In the genomic region with DNA sequence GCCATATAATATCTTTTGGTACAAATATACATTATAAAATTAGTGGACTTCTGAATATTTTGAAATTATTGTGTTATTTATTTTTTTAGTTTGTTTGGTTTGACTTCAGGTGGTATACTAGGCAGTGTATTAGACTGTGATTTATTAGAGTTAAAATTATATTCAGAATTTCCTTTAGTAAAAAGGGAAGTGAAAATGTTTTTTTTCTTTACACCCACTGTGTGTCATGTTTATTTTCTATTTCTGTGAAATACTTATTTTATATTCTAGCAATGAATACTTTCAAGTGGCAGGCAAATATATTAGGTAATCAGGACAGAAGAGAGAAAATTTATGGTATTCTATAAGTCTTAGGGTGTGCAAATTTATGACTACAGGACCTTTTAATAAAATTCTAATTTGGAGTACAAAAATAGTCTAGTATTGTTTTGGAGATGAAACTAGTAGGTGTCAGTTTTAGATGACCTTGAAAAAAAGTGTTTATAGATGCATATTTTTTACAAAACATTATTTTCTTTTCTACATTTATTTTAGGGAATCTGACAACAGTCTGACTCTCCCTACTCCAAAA, we compare ENCODE assay signal across 1 cellular context.
TF ChIP-seq lines count a peak whose summit lies in the region.

No MANE protein-coding gene starts in this region.

TF ChIP-seq in GM12878, 131 proteins besides CTCF, POLR2A, EP300 and RAD21 (continued from another document):
- TF ChIP-seq, protein P1, sequence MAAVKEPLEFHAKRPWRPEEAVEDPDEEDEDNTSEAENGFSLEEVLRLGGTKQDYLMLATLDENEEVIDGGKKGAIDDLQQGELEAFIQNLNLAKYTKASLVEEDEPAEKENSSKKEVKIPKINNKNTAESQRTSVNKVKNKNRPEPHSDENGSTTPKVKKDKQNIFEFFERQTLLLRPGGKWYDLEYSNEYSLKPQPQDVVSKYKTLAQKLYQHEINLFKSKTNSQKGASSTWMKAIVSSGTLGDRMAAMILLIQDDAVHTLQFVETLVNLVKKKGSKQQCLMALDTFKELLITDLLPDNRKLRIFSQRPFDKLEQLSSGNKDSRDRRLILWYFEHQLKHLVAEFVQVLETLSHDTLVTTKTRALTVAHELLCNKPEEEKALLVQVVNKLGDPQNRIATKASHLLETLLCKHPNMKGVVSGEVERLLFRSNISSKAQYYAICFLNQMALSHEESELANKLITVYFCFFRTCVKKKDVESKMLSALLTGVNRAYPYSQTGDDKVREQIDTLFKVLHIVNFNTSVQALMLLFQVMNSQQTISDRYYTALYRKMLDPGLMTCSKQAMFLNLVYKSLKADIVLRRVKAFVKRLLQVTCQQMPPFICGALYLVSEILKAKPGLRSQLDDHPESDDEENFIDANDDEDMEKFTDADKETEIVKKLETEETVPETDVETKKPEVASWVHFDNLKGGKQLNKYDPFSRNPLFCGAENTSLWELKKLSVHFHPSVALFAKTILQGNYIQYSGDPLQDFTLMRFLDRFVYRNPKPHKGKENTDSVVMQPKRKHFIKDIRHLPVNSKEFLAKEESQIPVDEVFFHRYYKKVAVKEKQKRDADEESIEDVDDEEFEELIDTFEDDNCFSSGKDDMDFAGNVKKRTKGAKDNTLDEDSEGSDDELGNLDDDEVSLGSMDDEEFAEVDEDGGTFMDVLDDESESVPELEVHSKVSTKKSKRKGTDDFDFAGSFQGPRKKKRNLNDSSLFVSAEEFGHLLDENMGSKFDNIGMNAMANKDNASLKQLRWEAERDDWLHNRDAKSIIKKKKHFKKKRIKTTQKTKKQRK (IDR thresholded peaks at IDR 0.05; ENCODE audit: low read depth, low read length): no peak
- TF ChIP-seq, protein P2, sequence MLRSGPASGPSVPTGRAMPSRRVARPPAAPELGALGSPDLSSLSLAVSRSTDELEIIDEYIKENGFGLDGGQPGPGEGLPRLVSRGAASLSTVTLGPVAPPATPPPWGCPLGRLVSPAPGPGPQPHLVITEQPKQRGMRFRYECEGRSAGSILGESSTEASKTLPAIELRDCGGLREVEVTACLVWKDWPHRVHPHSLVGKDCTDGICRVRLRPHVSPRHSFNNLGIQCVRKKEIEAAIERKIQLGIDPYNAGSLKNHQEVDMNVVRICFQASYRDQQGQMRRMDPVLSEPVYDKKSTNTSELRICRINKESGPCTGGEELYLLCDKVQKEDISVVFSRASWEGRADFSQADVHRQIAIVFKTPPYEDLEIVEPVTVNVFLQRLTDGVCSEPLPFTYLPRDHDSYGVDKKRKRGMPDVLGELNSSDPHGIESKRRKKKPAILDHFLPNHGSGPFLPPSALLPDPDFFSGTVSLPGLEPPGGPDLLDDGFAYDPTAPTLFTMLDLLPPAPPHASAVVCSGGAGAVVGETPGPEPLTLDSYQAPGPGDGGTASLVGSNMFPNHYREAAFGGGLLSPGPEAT (IDR thresholded peaks at IDR 0.05; ENCODE audit: low read depth): peak; percentile 83
- TF ChIP-seq SPI1 (IDR thresholded peaks at IDR 0.05; ENCODE audit: borderline replicate concordance, insufficient read depth, low read depth, low read length) (peak; percentile 85), NR2F1 (conservative IDR thresholded peaks at IDR 0.05) (peak; percentile 56; the same call in 1 of the 2 replicates), MEF2A (IDR thresholded peaks at IDR 0.05; ENCODE audit: insufficient read depth, low read depth, low read length) (peak; percentile 95), TAF1 (IDR thresholded peaks at IDR 0.05; ENCODE audit: borderline replicate concordance, low read depth, low read length) (no peak), ZNF217 (IDR thresholded peaks at IDR 0.05) (peak; percentile 69; the same call in 1 of the 2 replicates), ASH2L (IDR thresholded peaks at IDR 0.05; ENCODE audit: borderline replicate concordance, low read depth) (no peak), CREM (IDR thresholded peaks at IDR 0.05; ENCODE audit: low read depth) (peak; percentile 58; the same call in 1 of the 2 replicates), BHLHE40 (IDR thresholded peaks at IDR 0.05; ENCODE audit: borderline replicate concordance in 1 of 2, low read depth in 2 of 2, low read length in 1 of 2) (0 out of 4 replicates have a peak, but pooled peaks of 1 of the 2 experiments have one; percentile 35), NFIC (IDR thresholded peaks at IDR 0.05; ENCODE audit: low read depth, low read length) (peak; percentile 94), BCL11A (IDR thresholded peaks at IDR 0.05; ENCODE audit: low read depth, low read length) (peak; percentile 10; the same call in 1 of the 2 replicates), FOXM1 (IDR thresholded peaks at IDR 0.05; ENCODE audit: low read depth, low read length) (peak; percentile 43; the same call in 1 of the 2 replicates), RUNX3 (IDR thresholded peaks at IDR 0.05; ENCODE audit: low read length) (peak; percentile 36; the same call in 1 of the 2 replicates), IKZF2 (IDR thresholded peaks at IDR 0.05) (peak; percentile 27 to 42; a peak in 2 of 4 replicates), BMI1 (IDR thresholded peaks at IDR 0.05; ENCODE audit: borderline replicate concordance) (peak; percentile 76; the same call in 1 of the 2 replicates), DPF2 (IDR thresholded peaks at IDR 0.05) (peak; percentile 91), TBL1XR1 (IDR thresholded peaks at IDR 0.05; ENCODE audit: low read depth, low read length) (peak; percentile 77; the same call in 1 of the 2 replicates), TCF7 (IDR thresholded peaks at IDR 0.05; ENCODE audit: borderline replicate concordance) (no peak), ATF7 (IDR thresholded peaks at IDR 0.05; ENCODE audit: low read depth) (peak; percentile 90), ZNF384 (IDR thresholded peaks at IDR 0.05; ENCODE audit: borderline replicate concordance, low read depth, low read length) (peak; percentile 97), ETV6 (conservative IDR thresholded peaks at IDR 0.05 in 1 of 2, IDR thresholded peaks at IDR 0.05 in 1 of 2; ENCODE audit: borderline replicate concordance in 1 of 2, low read depth in 1 of 2) (no peak), JUNB (IDR thresholded peaks at IDR 0.05) (peak; percentile 83), MEF2B (IDR thresholded peaks at IDR 0.05; ENCODE audit: partially characterized antibody, poor library complexity, severe bottlenecking) (peak; percentile 87)
- TF ChIP-seq, protein P3, sequence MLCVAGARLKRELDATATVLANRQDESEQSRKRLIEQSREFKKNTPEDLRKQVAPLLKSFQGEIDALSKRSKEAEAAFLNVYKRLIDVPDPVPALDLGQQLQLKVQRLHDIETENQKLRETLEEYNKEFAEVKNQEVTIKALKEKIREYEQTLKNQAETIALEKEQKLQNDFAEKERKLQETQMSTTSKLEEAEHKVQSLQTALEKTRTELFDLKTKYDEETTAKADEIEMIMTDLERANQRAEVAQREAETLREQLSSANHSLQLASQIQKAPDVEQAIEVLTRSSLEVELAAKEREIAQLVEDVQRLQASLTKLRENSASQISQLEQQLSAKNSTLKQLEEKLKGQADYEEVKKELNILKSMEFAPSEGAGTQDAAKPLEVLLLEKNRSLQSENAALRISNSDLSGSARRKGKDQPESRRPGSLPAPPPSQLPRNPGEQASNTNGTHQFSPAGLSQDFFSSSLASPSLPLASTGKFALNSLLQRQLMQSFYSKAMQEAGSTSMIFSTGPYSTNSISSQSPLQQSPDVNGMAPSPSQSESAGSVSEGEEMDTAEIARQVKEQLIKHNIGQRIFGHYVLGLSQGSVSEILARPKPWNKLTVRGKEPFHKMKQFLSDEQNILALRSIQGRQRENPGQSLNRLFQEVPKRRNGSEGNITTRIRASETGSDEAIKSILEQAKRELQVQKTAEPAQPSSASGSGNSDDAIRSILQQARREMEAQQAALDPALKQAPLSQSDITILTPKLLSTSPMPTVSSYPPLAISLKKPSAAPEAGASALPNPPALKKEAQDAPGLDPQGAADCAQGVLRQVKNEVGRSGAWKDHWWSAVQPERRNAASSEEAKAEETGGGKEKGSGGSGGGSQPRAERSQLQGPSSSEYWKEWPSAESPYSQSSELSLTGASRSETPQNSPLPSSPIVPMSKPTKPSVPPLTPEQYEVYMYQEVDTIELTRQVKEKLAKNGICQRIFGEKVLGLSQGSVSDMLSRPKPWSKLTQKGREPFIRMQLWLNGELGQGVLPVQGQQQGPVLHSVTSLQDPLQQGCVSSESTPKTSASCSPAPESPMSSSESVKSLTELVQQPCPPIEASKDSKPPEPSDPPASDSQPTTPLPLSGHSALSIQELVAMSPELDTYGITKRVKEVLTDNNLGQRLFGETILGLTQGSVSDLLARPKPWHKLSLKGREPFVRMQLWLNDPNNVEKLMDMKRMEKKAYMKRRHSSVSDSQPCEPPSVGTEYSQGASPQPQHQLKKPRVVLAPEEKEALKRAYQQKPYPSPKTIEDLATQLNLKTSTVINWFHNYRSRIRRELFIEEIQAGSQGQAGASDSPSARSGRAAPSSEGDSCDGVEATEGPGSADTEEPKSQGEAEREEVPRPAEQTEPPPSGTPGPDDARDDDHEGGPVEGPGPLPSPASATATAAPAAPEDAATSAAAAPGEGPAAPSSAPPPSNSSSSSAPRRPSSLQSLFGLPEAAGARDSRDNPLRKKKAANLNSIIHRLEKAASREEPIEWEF (IDR thresholded peaks at IDR 0.05; ENCODE audit: insufficient replicate concordance, low read depth, low read length): peak; percentile 67
- TF ChIP-seq, protein P4, sequence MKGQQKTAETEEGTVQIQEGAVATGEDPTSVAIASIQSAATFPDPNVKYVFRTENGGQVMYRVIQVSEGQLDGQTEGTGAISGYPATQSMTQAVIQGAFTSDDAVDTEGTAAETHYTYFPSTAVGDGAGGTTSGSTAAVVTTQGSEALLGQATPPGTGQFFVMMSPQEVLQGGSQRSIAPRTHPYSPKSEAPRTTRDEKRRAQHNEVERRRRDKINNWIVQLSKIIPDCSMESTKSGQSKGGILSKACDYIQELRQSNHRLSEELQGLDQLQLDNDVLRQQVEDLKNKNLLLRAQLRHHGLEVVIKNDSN (IDR thresholded peaks at IDR 0.05; ENCODE audit: borderline replicate concordance, extremely low read length, insufficient read depth, low read depth, low read length): no peak
- TF ChIP-seq, protein P5, sequence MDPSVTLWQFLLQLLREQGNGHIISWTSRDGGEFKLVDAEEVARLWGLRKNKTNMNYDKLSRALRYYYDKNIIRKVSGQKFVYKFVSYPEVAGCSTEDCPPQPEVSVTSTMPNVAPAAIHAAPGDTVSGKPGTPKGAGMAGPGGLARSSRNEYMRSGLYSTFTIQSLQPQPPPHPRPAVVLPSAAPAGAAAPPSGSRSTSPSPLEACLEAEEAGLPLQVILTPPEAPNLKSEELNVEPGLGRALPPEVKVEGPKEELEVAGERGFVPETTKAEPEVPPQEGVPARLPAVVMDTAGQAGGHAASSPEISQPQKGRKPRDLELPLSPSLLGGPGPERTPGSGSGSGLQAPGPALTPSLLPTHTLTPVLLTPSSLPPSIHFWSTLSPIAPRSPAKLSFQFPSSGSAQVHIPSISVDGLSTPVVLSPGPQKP (IDR thresholded peaks at IDR 0.05; ENCODE audit: low read depth, low read length): no peak
- TF ChIP-seq, protein P6, sequence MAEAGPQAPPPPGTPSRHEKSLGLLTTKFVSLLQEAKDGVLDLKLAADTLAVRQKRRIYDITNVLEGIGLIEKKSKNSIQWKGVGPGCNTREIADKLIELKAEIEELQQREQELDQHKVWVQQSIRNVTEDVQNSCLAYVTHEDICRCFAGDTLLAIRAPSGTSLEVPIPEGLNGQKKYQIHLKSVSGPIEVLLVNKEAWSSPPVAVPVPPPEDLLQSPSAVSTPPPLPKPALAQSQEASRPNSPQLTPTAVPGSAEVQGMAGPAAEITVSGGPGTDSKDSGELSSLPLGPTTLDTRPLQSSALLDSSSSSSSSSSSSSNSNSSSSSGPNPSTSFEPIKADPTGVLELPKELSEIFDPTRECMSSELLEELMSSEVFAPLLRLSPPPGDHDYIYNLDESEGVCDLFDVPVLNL (IDR thresholded peaks at IDR 0.05; ENCODE audit: low read depth, low read length): no peak
- TF ChIP-seq, protein P7, sequence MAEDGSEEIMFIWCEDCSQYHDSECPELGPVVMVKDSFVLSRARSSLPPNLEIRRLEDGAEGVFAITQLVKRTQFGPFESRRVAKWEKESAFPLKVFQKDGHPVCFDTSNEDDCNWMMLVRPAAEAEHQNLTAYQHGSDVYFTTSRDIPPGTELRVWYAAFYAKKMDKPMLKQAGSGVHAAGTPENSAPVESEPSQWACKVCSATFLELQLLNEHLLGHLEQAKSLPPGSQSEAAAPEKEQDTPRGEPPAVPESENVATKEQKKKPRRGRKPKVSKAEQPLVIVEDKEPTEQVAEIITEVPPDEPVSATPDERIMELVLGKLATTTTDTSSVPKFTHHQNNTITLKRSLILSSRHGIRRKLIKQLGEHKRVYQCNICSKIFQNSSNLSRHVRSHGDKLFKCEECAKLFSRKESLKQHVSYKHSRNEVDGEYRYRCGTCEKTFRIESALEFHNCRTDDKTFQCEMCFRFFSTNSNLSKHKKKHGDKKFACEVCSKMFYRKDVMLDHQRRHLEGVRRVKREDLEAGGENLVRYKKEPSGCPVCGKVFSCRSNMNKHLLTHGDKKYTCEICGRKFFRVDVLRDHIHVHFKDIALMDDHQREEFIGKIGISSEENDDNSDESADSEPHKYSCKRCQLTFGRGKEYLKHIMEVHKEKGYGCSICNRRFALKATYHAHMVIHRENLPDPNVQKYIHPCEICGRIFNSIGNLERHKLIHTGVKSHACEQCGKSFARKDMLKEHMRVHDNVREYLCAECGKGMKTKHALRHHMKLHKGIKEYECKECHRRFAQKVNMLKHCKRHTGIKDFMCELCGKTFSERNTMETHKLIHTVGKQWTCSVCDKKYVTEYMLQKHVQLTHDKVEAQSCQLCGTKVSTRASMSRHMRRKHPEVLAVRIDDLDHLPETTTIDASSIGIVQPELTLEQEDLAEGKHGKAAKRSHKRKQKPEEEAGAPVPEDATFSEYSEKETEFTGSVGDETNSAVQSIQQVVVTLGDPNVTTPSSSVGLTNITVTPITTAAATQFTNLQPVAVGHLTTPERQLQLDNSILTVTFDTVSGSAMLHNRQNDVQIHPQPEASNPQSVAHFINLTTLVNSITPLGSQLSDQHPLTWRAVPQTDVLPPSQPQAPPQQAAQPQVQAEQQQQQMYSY (CRISPR knock-in tag; IDR thresholded peaks at IDR 0.05): no peak
- TF ChIP-seq, protein P8, sequence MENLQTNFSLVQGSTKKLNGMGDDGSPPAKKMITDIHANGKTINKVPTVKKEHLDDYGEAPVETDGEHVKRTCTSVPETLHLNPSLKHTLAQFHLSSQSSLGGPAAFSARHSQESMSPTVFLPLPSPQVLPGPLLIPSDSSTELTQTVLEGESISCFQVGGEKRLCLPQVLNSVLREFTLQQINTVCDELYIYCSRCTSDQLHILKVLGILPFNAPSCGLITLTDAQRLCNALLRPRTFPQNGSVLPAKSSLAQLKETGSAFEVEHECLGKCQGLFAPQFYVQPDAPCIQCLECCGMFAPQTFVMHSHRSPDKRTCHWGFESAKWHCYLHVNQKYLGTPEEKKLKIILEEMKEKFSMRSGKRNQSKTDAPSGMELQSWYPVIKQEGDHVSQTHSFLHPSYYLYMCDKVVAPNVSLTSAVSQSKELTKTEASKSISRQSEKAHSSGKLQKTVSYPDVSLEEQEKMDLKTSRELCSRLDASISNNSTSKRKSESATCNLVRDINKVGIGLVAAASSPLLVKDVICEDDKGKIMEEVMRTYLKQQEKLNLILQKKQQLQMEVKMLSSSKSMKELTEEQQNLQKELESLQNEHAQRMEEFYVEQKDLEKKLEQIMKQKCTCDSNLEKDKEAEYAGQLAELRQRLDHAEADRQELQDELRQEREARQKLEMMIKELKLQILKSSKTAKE (IDR thresholded peaks at IDR 0.05; ENCODE audit: low read depth, poor library complexity, severe bottlenecking): peak; percentile 36
